21 cellular contexts compared by ENCODE assay signal in the genomic region with DNA sequence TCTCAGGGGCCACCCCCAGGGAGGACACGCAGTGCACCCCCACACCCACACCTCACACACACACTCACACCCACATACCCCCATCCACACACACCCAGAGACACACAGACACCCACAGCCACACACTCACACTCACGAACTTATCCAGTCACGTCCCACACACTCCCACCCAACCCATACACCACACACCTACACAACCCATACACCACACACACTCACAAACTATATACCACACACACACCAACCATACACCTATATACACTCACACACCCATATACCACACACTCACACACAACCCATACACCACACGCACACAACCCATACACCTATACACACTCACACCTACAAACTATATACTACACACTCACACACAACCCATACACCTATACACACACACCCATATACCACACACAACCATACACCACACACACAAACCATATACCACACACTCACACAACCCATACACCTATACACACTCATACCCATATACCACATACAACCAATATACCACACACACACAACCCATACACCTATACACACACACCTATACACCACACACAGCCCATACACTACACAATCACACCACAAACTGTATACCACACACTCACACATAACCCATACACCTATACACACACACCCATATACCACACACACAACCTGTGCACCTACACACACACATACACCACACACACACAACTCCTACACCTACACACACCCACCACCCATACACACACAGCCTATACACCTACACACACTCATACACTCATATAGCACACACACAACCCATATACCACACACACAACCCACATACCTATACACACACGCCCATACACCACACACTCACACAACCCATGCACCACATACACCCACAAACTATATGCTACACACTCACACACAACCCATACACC. TPM values are rescaled to one million over a fixed set of nuclear protein-coding genes. Genes with fewer than 3 reads are reported as not detected.
A peak's percentile ranks its signal among the peaks of the same experiment; 100 is the strongest.
DNase-seq lines count a peak whose midpoint lies in the region; ATAC-seq and TF ChIP-seq lines count a peak whose summit lies in the region.
"Had no signal": no experiment of that assay in that cellular context is flagged by ENCODE, and none has a peak within 500 bp of the region (broad histone marks: within the 10 kb centered on the region; RNA-seq: fewer than 3 reads in every experiment).

No MANE protein-coding gene starts in this region.

- H3K9me2 ChIP-seq in DOHH2 (replicated peaks; ENCODE audit: control insufficient read depth, low read length) = no peaks in the 10 kb centered on the region
- H3K9me2 ChIP-seq in MM.1S (replicated peaks; ENCODE audit: insufficient read depth, low read length) = no peaks in the 10 kb centered on the region
- H3K9me2 ChIP-seq in hepatocyte (replicated peaks; ENCODE audit: insufficient read depth) = no peaks in the 10 kb centered on the region
- H3K9me2 ChIP-seq: SK-N-SH had no signal

- H3K9me3 ChIP-seq in DOHH2 (ENCODE audit: control insufficient read depth, insufficient read depth, low read length) (peaks cover 9% of the 10 kb centered on the region; the same call in 1 of the 2 replicates), MM.1S (replicated peaks; ENCODE audit: insufficient read depth, low read length) (no peaks in the 10 kb centered on the region), duodenal mucosa (ENCODE audit: control insufficient read depth in 1 of 2, low read length in 2 of 2) (no peaks in the 10 kb centered on the region), hepatocyte (ENCODE audit: low read depth) (no peaks in the 10 kb centered on the region)
- H3K9me3 ChIP-seq: SK-N-SH had no signal

- H2AFZ ChIP-seq in MM.1S (ENCODE audit: low read length) = no peak overlapping the region
- H2AFZ ChIP-seq in hepatocyte = no peak overlapping the region

- H3K4me2 ChIP-seq in DOHH2 (ENCODE audit: low read length) (peak overlapping the region; percentile 57), MM.1S (ENCODE audit: low read depth, low read length) (no peak overlapping the region), hepatocyte (no peak overlapping the region)
- H3K4me2 ChIP-seq: SK-N-SH had no signal

- H3F3A ChIP-seq in DOHH2 (ENCODE audit: control insufficient read depth, insufficient read depth) (peaks cover 25% of the 10 kb centered on the region), MM.1S (ENCODE audit: insufficient read depth, low read length) (peaks cover 7% of the 10 kb centered on the region; the same call in 1 of the 2 replicates)

- H3K27ac ChIP-seq in DOHH2 (ENCODE audit: low read depth, low read length) (peak overlapping the region; percentile 93), MM.1S (ENCODE audit: low read length) (peak overlapping the region; percentile 33; the same call in 1 of the 2 replicates), duodenal mucosa (ENCODE audit: low read depth, low read length) (peak overlapping the region; percentile 14), hepatocyte (no peak overlapping the region)
- H3K27ac ChIP-seq: RWPE1 had no signal

- no peaks in the 10 kb centered on the region for H3K27me3 Mint-ChIP-seq in natural killer cell treated with Interleukin-12 subunit alpha and Interleukin-12 subunit beta and Interleukin-15 and Interleukin-18, amount 100 ng/mL, for 72 hours
- H3K27me3 Mint-ChIP-seq in activated T-cell treated with anti-CD3 and anti-CD28 coated beads, Interleukin-2, amount 50 U/mL, for 4 hours (ENCODE audit: low read depth) = no peaks in the 10 kb centered on the region
- peaks cover 1% of the 10 kb centered on the region for H3K27me3 Mint-ChIP-seq in HFFc6 (ENCODE audit: insufficient read depth)
- H3K27me3 Mint-ChIP-seq: activated CD4-positive, alpha-beta memory T cell treated with anti-CD3 and anti-CD28 coated beads, Interleukin-2, amount 10 ng/mL, durations not matched to agents 7 days and 5 days; naive thymus-derived CD4-positive, alpha-beta T cell had no signal

- no peaks in the 10 kb centered on the region for H3K36me3 Mint-ChIP-seq in natural killer cell treated with Interleukin-12 subunit alpha and Interleukin-12 subunit beta and Interleukin-15 and Interleukin-18, amount 100 ng/mL, for 72 hours
- no peaks in the 10 kb centered on the region for H3K36me3 Mint-ChIP-seq in activated T-cell treated with anti-CD3 and anti-CD28 coated beads, Interleukin-2, amount 50 U/mL, for 4 hours (ENCODE audit: insufficient read depth)
- no peaks in the 10 kb centered on the region; the same call in 1 of the 2 replicates for H3K36me3 Mint-ChIP-seq in HFFc6 (ENCODE audit: low read depth)
- H3K36me3 Mint-ChIP-seq: naive thymus-derived CD4-positive, alpha-beta T cell had no signal

- H3K4me3 ChIP-seq in DOHH2 (ENCODE audit: low read length) (peak overlapping the region; percentile 62), MM.1S (ENCODE audit: low read length) (no peak overlapping the region), duodenal mucosa (ENCODE audit: low read depth in 1 of 2, low read length in 2 of 2) (no peak overlapping the region), hepatocyte (no peak overlapping the region)

- peaks cover 3% of the 10 kb centered on the region for H3K9me3 Mint-ChIP-seq in natural killer cell treated with Interleukin-12 subunit alpha and Interleukin-12 subunit beta and Interleukin-15 and Interleukin-18, amount 100 ng/mL, for 72 hours
- no peaks in the 10 kb centered on the region for H3K9me3 Mint-ChIP-seq in activated T-cell treated with anti-CD3 and anti-CD28 coated beads, Interleukin-2, amount 50 U/mL, for 4 hours
- peaks cover 32% of the 10 kb centered on the region for H3K9me3 Mint-ChIP-seq in HFFc6

- H3K27me3 ChIP-seq in DOHH2 (ENCODE audit: control insufficient read depth, low read length) (no peaks in the 10 kb centered on the region), MM.1S (replicated peaks; ENCODE audit: insufficient read depth, low read length) (no peaks in the 10 kb centered on the region), duodenal mucosa (ENCODE audit: control insufficient read depth in 1 of 2, insufficient read depth in 2 of 2, low read length in 2 of 2) (no peaks in the 10 kb centered on the region), hepatocyte (no peaks in the 10 kb centered on the region)

- no peak for DNase-seq in MM.1S
- DNase-seq in natural killer cell treated with Interleukin-12 subunit alpha and Interleukin-12 subunit beta and Interleukin-15 and Interleukin-18, amount 100 ng/mL, for 72 hours (ENCODE audit: low spot score) = no peak
- DNase-seq in hepatocyte (ENCODE audit: low spot score) = no peak
- no peak for DNase-seq in activated T-cell treated with anti-CD3 and anti-CD28 coated beads, Interleukin-2, amount 50 U/mL, for 4 hours
- no peak for DNase-seq in HFFc6
- DNase-seq: activated CD4-positive, alpha-beta memory T cell treated with anti-CD3 and anti-CD28 coated beads, Interleukin-2, amount 10 ng/mL, durations not matched to agents 7 days and 5 days; activated CD4-positive, CD25-positive, alpha-beta regulatory T cell; C1 segment of cervical spinal cord; central memory CD4-positive, alpha-beta T cell; head of caudate nucleus; mesenchymal stem cell; naive thymus-derived CD4-positive, alpha-beta T cell; NCI-H146; NCI-H510A treated with DMSO at 0.1 percent for 48 hours; SK-N-SH; small intestine; T-helper 9 cell had no signal

- H3K4me3 Mint-ChIP-seq in natural killer cell treated with Interleukin-12 subunit alpha and Interleukin-12 subunit beta and Interleukin-15 and Interleukin-18, amount 100 ng/mL, for 72 hours = peak overlapping the region; percentile 5
- H3K4me3 Mint-ChIP-seq in activated T-cell treated with anti-CD3 and anti-CD28 coated beads, Interleukin-2, amount 50 U/mL, for 4 hours = no peak overlapping the region
- no peak overlapping the region for H3K4me3 Mint-ChIP-seq in HFFc6
- H3K4me3 Mint-ChIP-seq: activated CD4-positive, alpha-beta memory T cell treated with anti-CD3 and anti-CD28 coated beads, Interleukin-2, amount 10 ng/mL, durations not matched to agents 7 days and 5 days; naive thymus-derived CD4-positive, alpha-beta T cell had no signal

- H3K27ac Mint-ChIP-seq in natural killer cell treated with Interleukin-12 subunit alpha and Interleukin-12 subunit beta and Interleukin-15 and Interleukin-18, amount 100 ng/mL, for 72 hours = no peak overlapping the region
- no peak overlapping the region for H3K27ac Mint-ChIP-seq in HFFc6
- H3K27ac Mint-ChIP-seq: activated CD4-positive, alpha-beta memory T cell treated with anti-CD3 and anti-CD28 coated beads, Interleukin-2, amount 10 ng/mL, durations not matched to agents 7 days and 5 days had no signal

- peaks cover 7 to 10% of the 10 kb centered on the region in 2 donors for H3K4me1 Mint-ChIP-seq in natural killer cell treated with Interleukin-12 subunit alpha and Interleukin-12 subunit beta and Interleukin-15 and Interleukin-18, amount 100 ng/mL, for 72 hours (ENCODE audit: low read depth in 2 of 2)
- peaks cover 9% of the 10 kb centered on the region for H3K4me1 Mint-ChIP-seq in activated T-cell treated with anti-CD3 and anti-CD28 coated beads, Interleukin-2, amount 50 U/mL, for 4 hours (ENCODE audit: low read depth)
- no peaks in the 10 kb centered on the region for H3K4me1 Mint-ChIP-seq in HFFc6 (ENCODE audit: low read depth)
- H3K4me1 Mint-ChIP-seq: activated CD4-positive, alpha-beta memory T cell treated with anti-CD3 and anti-CD28 coated beads, Interleukin-2, amount 10 ng/mL, durations not matched to agents 7 days and 5 days had no signal

- WGBS in hepatocyte (ENCODE audit: low lambda C conversion rate, missing lambda C conversion rate) = 91% methylated on average over 4 of the region's 5 CpGs

- TF ChIP-seq CTCF in DOHH2 (IDR thresholded peaks at IDR 0.05; ENCODE audit: low read depth, low read length, poor library complexity, severe bottlenecking) = no peak
- no peak for TF ChIP-seq CTCF in MM.1S (IDR thresholded peaks at IDR 0.05; ENCODE audit: low read length)
- TF ChIP-seq CTCF in hepatocyte (IDR thresholded peaks at IDR 0.05; ENCODE audit: poor library complexity) = no peak
- TF ChIP-seq CTCF in HFFc6 (IDR thresholded peaks at IDR 0.05) = no peak

- H3K79me2 ChIP-seq in DOHH2 (ENCODE audit: control insufficient read depth, low read length) (peaks cover 40% of the 10 kb centered on the region), MM.1S (ENCODE audit: low read length) (peaks cover 28% of the 10 kb centered on the region), hepatocyte (no peaks in the 10 kb centered on the region)

- peaks cover 94% of the 10 kb centered on the region for H3K4me1 ChIP-seq in DOHH2 (ENCODE audit: control insufficient read depth, low read length)
- peaks cover 47% of the 10 kb centered on the region for H3K4me1 ChIP-seq in MM.1S (ENCODE audit: low read length)
- no peaks in the 10 kb centered on the region for H3K4me1 ChIP-seq in duodenal mucosa (ENCODE audit: control insufficient read depth in 1 of 2, insufficient read depth in 2 of 2, low read length in 2 of 2)
- H3K4me1 ChIP-seq in hepatocyte (ENCODE audit: insufficient read depth) = no peaks in the 10 kb centered on the region

- no peak for ATAC-seq in natural killer cell treated with Interleukin-12 subunit alpha and Interleukin-12 subunit beta and Interleukin-15 and Interleukin-18, amount 100 ng/mL, for 72 hours
- ATAC-seq in activated T-cell treated with anti-CD3 and anti-CD28 coated beads, Interleukin-2, amount 50 U/mL, for 4 hours = no peak
- no peak for ATAC-seq in GM19463 (IDR thresholded peaks at IDR 0.05; ENCODE audit: unreplicated experiment)

- no peak overlapping the region for H3K9ac ChIP-seq in MM.1S (ENCODE audit: low read length)
- H3K9ac ChIP-seq in duodenal mucosa (ENCODE audit: low read depth in 1 of 2, low read length in 2 of 2) = no peak overlapping the region
- H3K9ac ChIP-seq: SK-N-SH had no signal

- H3K36me3 ChIP-seq in DOHH2 (ENCODE audit: control insufficient read depth, low read length) (peaks cover 23% of the 10 kb centered on the region), MM.1S (replicated peaks; ENCODE audit: insufficient read depth, low read length) (no peaks in the 10 kb centered on the region), duodenal mucosa (ENCODE audit: control insufficient read depth in 1 of 2, insufficient read depth in 2 of 2, low read length in 2 of 2) (no peaks in the 10 kb centered on the region), hepatocyte (replicated peaks; ENCODE audit: insufficient read depth, low read depth) (no peaks in the 10 kb centered on the region)

- no peaks in the 10 kb centered on the region for H4K20me1 ChIP-seq in DOHH2 (ENCODE audit: control insufficient read depth, insufficient read depth, low read depth, low read length)
- H4K20me1 ChIP-seq in MM.1S (ENCODE audit: insufficient read depth, low read length) = no peaks in the 10 kb centered on the region
- no peaks in the 10 kb centered on the region for H4K20me1 ChIP-seq in hepatocyte (ENCODE audit: insufficient read depth, poor library complexity, severe bottlenecking)

RNA-seq across cellular contexts. Expression of a gene that starts 42.7 kb away (rescaled TPM):
- total RNA-seq in natural killer cell treated with Interleukin-12 subunit alpha and Interleukin-12 subunit beta and Interleukin-15 and Interleukin-18, amount 100 ng/mL, for 72 hours = 1 to 10 TPM; 1.8 to 4.2 TPM
- total RNA-seq in hepatocyte = 2.3 and 3.0 TPM in 2 replicates
- polyA plus RNA-seq in hepatocyte = 3.0 and 5.8 TPM in 2 replicates
- total RNA-seq in activated T-cell treated with anti-CD3 and anti-CD28 coated beads, Interleukin-2, amount 50 U/mL, for 4 hours = 10 to 100 TPM; 14.4 to 24.6 (median 19.5) TPM
- total RNA-seq in HFFc6 (2021; fragmentation: NEBNext Ultra II Directional; extraction: Animal tissue kit (Norgen Biotek cat#: 25700)) = 1 to 10 TPM; 3.0 to 4.2 (median 3.4) TPM
